Comparison of ENCODE assay signal across 8 cellular contexts in genomic region chr17:48577330-48577945, GRCh38. TPM values are rescaled to one million over a fixed set of nuclear protein-coding genes. Genes with fewer than 3 reads are reported as not detected.
DNase-seq lines count a peak whose midpoint lies in the region; ATAC-seq lines count a peak whose summit lies in the region.

No MANE protein-coding gene starts in this region.

- peaks cover 2% of the 10 kb centered on the region for H3K36me3 Mint-ChIP-seq in T-helper 17 cell (ENCODE audit: low read depth)

- H3K27me3 Mint-ChIP-seq in T-helper 17 cell, result peaks cover 36% of the 10 kb centered on the region
- H3K27me3 Mint-ChIP-seq in stimulated activated naive CD8-positive, alpha-beta T cell treated with anti-CD3 and anti-CD28 coated beads, Interleukin-15, amount 100 ng/mL, for 72 hours, result peaks cover 58% of the 10 kb centered on the region

- peaks cover 43% of the 10 kb centered on the region for H3K4me1 Mint-ChIP-seq in T-helper 17 cell
- peaks cover 62% of the 10 kb centered on the region for H3K4me1 Mint-ChIP-seq in stimulated activated naive CD8-positive, alpha-beta T cell treated with anti-CD3 and anti-CD28 coated beads, Interleukin-15, amount 100 ng/mL, for 72 hours

- ATAC-seq in T-helper 17 cell (peak; percentile 14), HG03442 (IDR thresholded peaks at IDR 0.05; ENCODE audit: unreplicated experiment) (no peak)
- ATAC-seq in stimulated activated naive CD8-positive, alpha-beta T cell treated with anti-CD3 and anti-CD28 coated beads, Interleukin-15, amount 100 ng/mL, for 72 hours, result peak; percentile 28

- no peak overlapping the region for H3K27ac Mint-ChIP-seq in T-helper 17 cell
- H3K27ac Mint-ChIP-seq in stimulated activated naive CD8-positive, alpha-beta T cell treated with anti-CD3 and anti-CD28 coated beads, Interleukin-15, amount 100 ng/mL, for 72 hours, result peak overlapping the region; percentile 54 to 56

- H3K9me3 Mint-ChIP-seq in stimulated activated naive CD8-positive, alpha-beta T cell treated with anti-CD3 and anti-CD28 coated beads, Interleukin-15, amount 100 ng/mL, for 72 hours, result no peaks in the 10 kb centered on the region

- H3K9me3 ChIP-seq in T-helper 17 cell (ENCODE audit: control insufficient read depth, low read length, poor library complexity, severe bottlenecking), result no peaks in the 10 kb centered on the region

- peak overlapping the region; percentile 81 for H3K4me3 Mint-ChIP-seq in T-helper 17 cell
- peak overlapping the region; percentile 74 to 75 for H3K4me3 Mint-ChIP-seq in stimulated activated naive CD8-positive, alpha-beta T cell treated with anti-CD3 and anti-CD28 coated beads, Interleukin-15, amount 100 ng/mL, for 72 hours

- DNase-seq in NCI-H748 (lab: John Stamatoyannopoulos, UW; ENCODE audit: unreplicated experiment) (peak; percentile 29), NCI-H748 treated with DMSO at 0.1 percent for 48 hours (lab: John Stamatoyannopoulos, UW) (no peak), T-helper 17 cell (no peak), germinal center (ENCODE audit: low spot score) (peak; percentile 40), dedifferentiated amniotic fluid mesenchymal stem cell (ENCODE audit: extremely low spot score) (no peak), hippocampal formation (lab: John Stamatoyannopoulos, UW) (no peak)
- no peak for DNase-seq in stimulated activated naive CD8-positive, alpha-beta T cell treated with anti-CD3 and anti-CD28 coated beads, Interleukin-15, amount 100 ng/mL, for 72 hours

RNA-seq across cellular contexts. Expression of gene HOXB4, which starts 0.7 kb away (rescaled TPM):
- 1 to 10 TPM in 1 of 2 donors, under 1 TPM in 1; 0.91 to 1.8 TPM for total RNA-seq in T-helper 17 cell

RNA-seq across cellular contexts. Expression of gene HOXB3, which starts 12.6 kb away (rescaled TPM):
- total RNA-seq in T-helper 17 cell, result 1 to 10 TPM; 1.7 to 4.6 TPM

RNA-seq across cellular contexts. Expression of gene HOXB5, which starts 16.1 kb away (rescaled TPM):
- total RNA-seq in T-helper 17 cell, result not detected

RNA-seq across cellular contexts. Expression of gene HOXB6, which starts 27.3 kb away (rescaled TPM):
- total RNA-seq in T-helper 17 cell, result not detected

RNA-seq across cellular contexts. Expression of gene HOXB2, which starts 32.5 kb away (rescaled TPM):
- total RNA-seq in T-helper 17 cell, result 10 to 100 TPM in 1 of 2 donors, 1 to 10 TPM in 1; 4.5 to 18.8 TPM

Comparison
In these comparisons a context has a peak if more than half of its experiments do, and no peak if none do; other contexts are left out.
1. DNase-seq: peak in NCI-H748 (single experiment) and germinal center (single experiment); none in NCI-H748 treated with DMSO at 0.1 percent for 48 hours (single experiment), T-helper 17 cell (0 of 3), stimulated activated naive CD8-positive, alpha-beta T cell treated with anti-CD3 and anti-CD28 coated beads, Interleukin-15, amount 100 ng/mL, for 72 hours (0 of 2), dedifferentiated amniotic fluid mesenchymal stem cell (single experiment) and hippocampal formation (0 of 2).